Comparison of ENCODE assay signal across 9 cellular contexts in the genomic region with DNA sequence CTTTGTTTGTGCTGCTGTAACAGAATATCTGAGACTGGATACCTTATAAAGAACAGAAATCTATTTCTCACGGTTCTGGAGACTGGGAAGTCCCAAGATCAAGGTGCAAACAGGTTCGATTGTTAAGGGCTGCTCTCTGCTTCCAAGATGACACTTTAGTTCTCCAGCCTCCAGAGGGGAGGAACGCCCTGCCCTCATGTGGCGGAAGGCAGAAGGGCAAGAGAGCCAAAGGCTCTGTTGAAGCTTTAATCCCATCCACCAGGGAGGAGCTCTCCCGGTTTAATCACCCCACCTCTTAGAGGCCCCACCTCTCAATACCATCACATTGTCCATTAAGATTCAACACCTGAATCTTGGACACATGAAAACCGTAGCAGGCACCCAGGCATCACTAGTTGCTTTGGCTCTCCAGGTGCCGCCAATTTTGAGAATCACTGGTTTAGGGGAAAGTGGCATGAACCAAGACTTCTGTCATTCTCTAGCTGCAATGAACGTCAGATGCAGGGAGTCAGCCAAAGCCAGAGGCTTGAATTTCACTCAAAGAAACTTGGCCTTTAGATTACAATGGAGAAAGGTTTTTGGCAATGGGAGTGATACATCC. TPM values are rescaled to one million over a fixed set of nuclear protein-coding genes. Genes with fewer than 3 reads are reported as not detected.
DNase-seq lines count a peak whose midpoint lies in the region; ATAC-seq, FAIRE-seq and TF ChIP-seq lines count a peak whose summit lies in the region.
"Had no signal": no experiment of that assay in that cellular context is flagged by ENCODE, and none has a peak within 500 bp of the region (broad histone marks: within the 10 kb centered on the region; RNA-seq: fewer than 3 reads in every experiment).

No MANE protein-coding gene starts in this region.

- peaks cover 42% of the 10 kb centered on the region for H3K79me2 ChIP-seq in astrocyte (ENCODE audit: insufficient read depth, low read length)

- peak; percentile 47 for TF ChIP-seq CTCF in astrocyte (IDR thresholded peaks at IDR 0.05; ENCODE audit: insufficient read depth, low read depth, low read length)
- peak; percentile 57 for TF ChIP-seq CTCF in kidney (IDR thresholded peaks at IDR 0.05; ENCODE audit: borderline replicate concordance, extremely low read depth, insufficient read depth)

- peak overlapping the region; percentile 59 for H3K4me2 ChIP-seq in astrocyte (ENCODE audit: low read length)

- H3K36me3 Mint-ChIP-seq in astrocyte (ENCODE audit: low read depth, unreplicated experiment): no peaks in the 10 kb centered on the region

- peak; percentile 75 for ATAC-seq in HG03342 (IDR thresholded peaks at IDR 0.05; ENCODE audit: unreplicated experiment)
- ATAC-seq in SK-N-SH treated with all-trans-retinoic acid at 6 μM for 48 hours: peak; percentile 95

- H3K36me3 ChIP-seq in astrocyte (ENCODE audit: insufficient read depth, low read length) (no peaks in the 10 kb centered on the region), kidney (ENCODE audit: control insufficient read depth in 1 of 2, insufficient read depth in 2 of 2, low read length in 2 of 2) (no peaks in the 10 kb centered on the region)

- peaks cover 22% of the 10 kb centered on the region for H3K4me1 Mint-ChIP-seq in astrocyte (ENCODE audit: low read depth, unreplicated experiment)
- H3K4me1 Mint-ChIP-seq: central memory CD8-positive, alpha-beta T cell had no signal

- no peaks in the 10 kb centered on the region for H3K9me3 Mint-ChIP-seq in astrocyte (ENCODE audit: unreplicated experiment)
- H3K9me3 Mint-ChIP-seq: central memory CD8-positive, alpha-beta T cell had no signal

- H3K4me1 ChIP-seq in astrocyte (ENCODE audit: insufficient read depth, low read length) (peaks cover 19% of the 10 kb centered on the region), kidney (ENCODE audit: control insufficient read depth in 1 of 2, insufficient read depth in 1 of 2, low read depth in 1 of 2, low read length in 2 of 2) (no peaks in the 10 kb centered on the region)

- FAIRE-seq in astrocyte (lab: Jason Lieb, UNC) (peak; percentile 89), kidney (lab: Jason Lieb, UNC) (no peak)

- peak overlapping the region; percentile 81 for H3K27ac ChIP-seq in astrocyte (ENCODE audit: low read depth, low read length)
- H3K27ac ChIP-seq in kidney (ENCODE audit: low read depth in 2 of 2, low read length in 2 of 2): no peak overlapping the region

- H3K9me3 ChIP-seq in astrocyte (ENCODE audit: insufficient read depth, low read depth, low read length) (no peaks in the 10 kb centered on the region), kidney (ENCODE audit: control insufficient read depth in 1 of 2, low read length in 2 of 2) (no peaks in the 10 kb centered on the region)

- no peak overlapping the region for H3K4me3 ChIP-seq in astrocyte (ENCODE audit: insufficient read depth, low read depth, low read length)
- no peak overlapping the region for H3K4me3 ChIP-seq in kidney (ENCODE audit: low read length in 2 of 2)

- H3K27ac Mint-ChIP-seq in astrocyte (ENCODE audit: unreplicated experiment): peak overlapping the region; percentile 95

- H3K27me3 ChIP-seq in astrocyte (ENCODE audit: insufficient read depth, low read length): no peaks in the 10 kb centered on the region

- DNase-seq in NCI-H2171 treated with DMSO at 0.1 percent for 48 hours (lab: John Stamatoyannopoulos, UW) (peak; percentile 15), NCI-H2171 (lab: John Stamatoyannopoulos, UW) (no peak), astrocyte (ENCODE audit: low read depth) (no peak), kidney (no peak), dedifferentiated amniotic fluid mesenchymal stem cell (ENCODE audit: extremely low spot score) (no peak)
- DNase-seq in stimulated activated CD4-positive, alpha-beta T cell treated with anti-CD3 and anti-CD28 coated beads, Interleukin-4, amount 100 ng/mL, for 48 hours (ENCODE audit: low read depth in 2 of 2): peak; percentile 23 to 43

- no peak overlapping the region for H3K4me3 Mint-ChIP-seq in astrocyte (ENCODE audit: unreplicated experiment)
- H3K4me3 Mint-ChIP-seq: central memory CD8-positive, alpha-beta T cell had no signal

- intact Hi-C loops in kidney (cut with DNase I): no loop called here

- no peak overlapping the region for H2AFZ ChIP-seq in astrocyte (ENCODE audit: low read depth, low read length)

- H4K20me1 ChIP-seq in astrocyte (ENCODE audit: insufficient read depth, low read length): no peaks in the 10 kb centered on the region

- H3K9ac ChIP-seq in astrocyte (ENCODE audit: low read length) (peak overlapping the region; percentile 64), kidney (ENCODE audit: low read length in 2 of 2) (no peak overlapping the region)

- H3K27me3 Mint-ChIP-seq in astrocyte (ENCODE audit: low read depth, unreplicated experiment): no peaks in the 10 kb centered on the region

TF ChIP-seq in SK-N-SH treated with all-trans-retinoic acid at 6 μM for 48 hours, 23 proteins besides CTCF, POLR2A, EP300 and RAD21 (continues in another document):
- TF ChIP-seq ARNTL (CRISPR knock-in tag; IDR thresholded peaks at IDR 0.05; ENCODE audit: borderline replicate concordance, low read depth) (no peak), ISL1 (CRISPR knock-in tag; IDR thresholded peaks at IDR 0.05) (no peak), ESRRG (CRISPR knock-in tag; IDR thresholded peaks at IDR 0.05) (no peak), CREB5 (CRISPR knock-in tag; IDR thresholded peaks at IDR 0.05; ENCODE audit: low read depth) (no peak), CSDC2 (CRISPR knock-in tag; IDR thresholded peaks at IDR 0.05) (no peak), ZNF70 (CRISPR knock-in tag; IDR thresholded peaks at IDR 0.05) (no peak), PPARA (CRISPR knock-in tag; IDR thresholded peaks at IDR 0.05; ENCODE audit: borderline replicate concordance) (no peak), POU6F1 (CRISPR knock-in tag; IDR thresholded peaks at IDR 0.05; ENCODE audit: borderline replicate concordance, low read depth) (no peak), ZNF565 (CRISPR knock-in tag; conservative IDR thresholded peaks at IDR 0.05; ENCODE audit: low read depth) (no peak), BACH2 (CRISPR knock-in tag; IDR thresholded peaks at IDR 0.05; ENCODE audit: borderline replicate concordance) (no peak), TOX (CRISPR knock-in tag; IDR thresholded peaks at IDR 0.05; ENCODE audit: borderline replicate concordance) (no peak), GLIS3 (CRISPR knock-in tag; IDR thresholded peaks at IDR 0.05) (no peak)
- TF ChIP-seq, protein P1, sequence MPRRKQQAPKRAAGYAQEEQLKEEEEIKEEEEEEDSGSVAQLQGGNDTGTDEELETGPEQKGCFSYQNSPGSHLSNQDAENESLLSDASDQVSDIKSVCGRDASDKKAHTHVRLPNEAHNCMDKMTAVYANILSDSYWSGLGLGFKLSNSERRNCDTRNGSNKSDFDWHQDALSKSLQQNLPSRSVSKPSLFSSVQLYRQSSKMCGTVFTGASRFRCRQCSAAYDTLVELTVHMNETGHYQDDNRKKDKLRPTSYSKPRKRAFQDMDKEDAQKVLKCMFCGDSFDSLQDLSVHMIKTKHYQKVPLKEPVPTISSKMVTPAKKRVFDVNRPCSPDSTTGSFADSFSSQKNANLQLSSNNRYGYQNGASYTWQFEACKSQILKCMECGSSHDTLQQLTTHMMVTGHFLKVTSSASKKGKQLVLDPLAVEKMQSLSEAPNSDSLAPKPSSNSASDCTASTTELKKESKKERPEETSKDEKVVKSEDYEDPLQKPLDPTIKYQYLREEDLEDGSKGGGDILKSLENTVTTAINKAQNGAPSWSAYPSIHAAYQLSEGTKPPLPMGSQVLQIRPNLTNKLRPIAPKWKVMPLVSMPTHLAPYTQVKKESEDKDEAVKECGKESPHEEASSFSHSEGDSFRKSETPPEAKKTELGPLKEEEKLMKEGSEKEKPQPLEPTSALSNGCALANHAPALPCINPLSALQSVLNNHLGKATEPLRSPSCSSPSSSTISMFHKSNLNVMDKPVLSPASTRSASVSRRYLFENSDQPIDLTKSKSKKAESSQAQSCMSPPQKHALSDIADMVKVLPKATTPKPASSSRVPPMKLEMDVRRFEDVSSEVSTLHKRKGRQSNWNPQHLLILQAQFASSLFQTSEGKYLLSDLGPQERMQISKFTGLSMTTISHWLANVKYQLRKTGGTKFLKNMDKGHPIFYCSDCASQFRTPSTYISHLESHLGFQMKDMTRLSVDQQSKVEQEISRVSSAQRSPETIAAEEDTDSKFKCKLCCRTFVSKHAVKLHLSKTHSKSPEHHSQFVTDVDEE (CRISPR knock-in tag; IDR thresholded peaks at IDR 0.05): no peak

RNA-seq across cellular contexts. Expression of gene FHL1, which starts 15.6 kb away (rescaled TPM):
- 100 and 115 TPM in 2 replicates for total RNA-seq in astrocyte
- total RNA-seq in kidney: 168 TPM
- 44.0 TPM for polyA plus RNA-seq in kidney (ENCODE audit: insufficient read depth, low read depth, low replicate concordance)

Comparison
In these comparisons a context has a peak if more than half of its experiments do, and no peak if none do; other contexts are left out.
1. DNase-seq: peak in NCI-H2171 treated with DMSO at 0.1 percent for 48 hours (single experiment) and stimulated activated CD4-positive, alpha-beta T cell treated with anti-CD3 and anti-CD28 coated beads, Interleukin-4, amount 100 ng/mL, for 48 hours (2 of 2); none in NCI-H2171 (single experiment), astrocyte (single experiment), kidney (single experiment) and dedifferentiated amniotic fluid mesenchymal stem cell (single experiment).